Comparison of ENCODE assay signal across 9 cellular contexts in genomic region chr7:48154792-48155413, GRCh38. TPM values are rescaled to one million over a fixed set of nuclear protein-coding genes. Genes with fewer than 3 reads are reported as not detected.
DNase-seq lines count a peak whose midpoint lies in the region; ATAC-seq and TF ChIP-seq lines count a peak whose summit lies in the region.
"Had no signal": no experiment of that assay in that cellular context is flagged by ENCODE, and none has a peak within 500 bp of the region (broad histone marks: within the 10 kb centered on the region; RNA-seq: fewer than 3 reads in every experiment).

No MANE protein-coding gene starts in this region.

- no peaks in the 10 kb centered on the region for H3K4me1 ChIP-seq in breast epithelium
- peaks cover 19% of the 10 kb centered on the region for H3K4me1 ChIP-seq in SJSA1 (replicated peaks)
- no peaks in the 10 kb centered on the region for H3K4me1 ChIP-seq in colonic mucosa

- H3K36me3 ChIP-seq in breast epithelium (no peaks in the 10 kb centered on the region), SJSA1 (no peaks in the 10 kb centered on the region), colonic mucosa (no peaks in the 10 kb centered on the region)

- ATAC-seq in HG02759 (IDR thresholded peaks at IDR 0.05; ENCODE audit: unreplicated experiment) = peak; percentile 61

- H3K27me3 ChIP-seq in breast epithelium = no peaks in the 10 kb centered on the region
- H3K27me3 ChIP-seq in SJSA1 (replicated peaks) = no peaks in the 10 kb centered on the region
- no peaks in the 10 kb centered on the region for H3K27me3 ChIP-seq in colonic mucosa

- peak; percentile 59 for DNase-seq in MCF 10A (ENCODE audit: unreplicated experiment)
- no peak for DNase-seq in breast epithelium (ENCODE audit: low spot score in 2 of 2)
- peak; percentile 40 to 55 for DNase-seq in SJSA1 (ENCODE audit: low read depth in 1 of 2, low spot score in 2 of 2)
- peak; percentile 81 for DNase-seq in colonic mucosa
- peak; percentile 25 for DNase-seq in neural crest cell (ENCODE audit: low read depth, low spot score)
- DNase-seq in HuH-7.5 (ENCODE audit: low spot score) = no peak
- no peak for DNase-seq in coronary artery (ENCODE audit: low spot score)

- POLR2A ChIA-PET in MCF 10A (lab: Yijun Ruan, JAX) = interaction anchor here (0.6 to 0.8 kb wide), 3 partner anchors 17 to 503 kb away, joined by 3 read pairs; no protein-coding TSS in a partner anchor

- no TSS peak for BruUV-seq in MCF 10A (replicated peaks; lab: Mats Ljungman, UMichigan)

- CTCF ChIA-PET in MCF 10A (lab: Yijun Ruan, JAX) = interaction anchor here (0.6 to 8.3 kb wide), 42 partner anchors 8 to 329 kb away, joined by 3 to 149 read pairs (median 4); partner anchors contain the start of genes PKD1L1 and UPP1

- no peaks in the 10 kb centered on the region for H3K9me3 Mint-ChIP-seq in MCF 10A (ENCODE audit: unreplicated experiment)
- H3K9me3 Mint-ChIP-seq in neural crest cell = peaks cover 4% of the 10 kb centered on the region
- H3K9me3 Mint-ChIP-seq: stimulated activated naive CD8-positive, alpha-beta T cell treated with anti-CD3 and anti-CD28 coated beads, Interleukin-15, Interleukin-2, amounts not matched to agents 100 ng/mL and 50 ng/mL, for 24 hours had no signal

- intact Hi-C loops in MCF 10A (cut with micrococcal nuclease) (loop anchor here (1.0 to 10.0 kb wide), 5 partner anchors 45 to 890 kb away; no protein-coding TSS in a partner anchor), breast epithelium (cut with DNase I; ENCODE audit: low total_unique reads) (loop anchor here (10.0 kb wide), 1 partner anchor 850 kb away; no protein-coding TSS in a partner anchor), colonic mucosa (cut with DNase I) (loop anchor here (5.0 kb wide), 1 partner anchor 213 kb away; no protein-coding TSS in a partner anchor)

- H3K36me3 Mint-ChIP-seq in MCF 10A (ENCODE audit: insufficient read depth, unreplicated experiment) (no peaks in the 10 kb centered on the region), neural crest cell (ENCODE audit: low read depth) (no peaks in the 10 kb centered on the region)

- no peak for TF ChIP-seq POLR2A in breast epithelium (IDR thresholded peaks at IDR 0.05)

- H3K27ac Mint-ChIP-seq in MCF 10A (ENCODE audit: low read depth, unreplicated experiment) (no peak overlapping the region), neural crest cell (ENCODE audit: unreplicated experiment) (no peak overlapping the region)
- H3K27ac Mint-ChIP-seq: stimulated activated naive CD8-positive, alpha-beta T cell treated with anti-CD3 and anti-CD28 coated beads, Interleukin-15, Interleukin-2, amounts not matched to agents 100 ng/mL and 50 ng/mL, for 24 hours had no signal

- H3K27me3 Mint-ChIP-seq in MCF 10A (ENCODE audit: insufficient read depth, unreplicated experiment) = peaks cover 47% of the 10 kb centered on the region
- H3K27me3 Mint-ChIP-seq in neural crest cell (ENCODE audit: low read depth) = no peaks in the 10 kb centered on the region

- TF ChIP-seq CTCF in MCF 10A (IDR thresholded peaks at IDR 0.05; ENCODE audit: unreplicated experiment) = peak; percentile 79
- TF ChIP-seq CTCF in breast epithelium (IDR thresholded peaks at IDR 0.05) = no peak
- TF ChIP-seq CTCF in colonic mucosa (IDR thresholded peaks at IDR 0.05) = peak; percentile 54
- peak; percentile 76 for TF ChIP-seq CTCF in neural crest cell (conservative IDR thresholded peaks at IDR 0.05)
- TF ChIP-seq CTCF in coronary artery (IDR thresholded peaks at IDR 0.05) = no peak

- H3K4me3 Mint-ChIP-seq in MCF 10A (ENCODE audit: unreplicated experiment) (no peak overlapping the region), neural crest cell (no peak overlapping the region)
- H3K4me3 Mint-ChIP-seq: stimulated activated naive CD8-positive, alpha-beta T cell treated with anti-CD3 and anti-CD28 coated beads, Interleukin-15, Interleukin-2, amounts not matched to agents 100 ng/mL and 50 ng/mL, for 24 hours had no signal

- H3K9ac ChIP-seq in colonic mucosa (ENCODE audit: low read depth in 2 of 2, low read length in 2 of 2) = no peak overlapping the region

- no peak overlapping the region for H3K4me3 ChIP-seq in breast epithelium
- no peak overlapping the region for H3K4me3 ChIP-seq in SJSA1
- no peak overlapping the region for H3K4me3 ChIP-seq in colonic mucosa
- H3K4me3 ChIP-seq in coronary artery = no peak overlapping the region

- no peaks in the 10 kb centered on the region for H3K4me1 Mint-ChIP-seq in MCF 10A (ENCODE audit: insufficient read depth, unreplicated experiment)
- peaks cover 9% of the 10 kb centered on the region for H3K4me1 Mint-ChIP-seq in neural crest cell

- H3K9me3 ChIP-seq in breast epithelium (peaks cover 0 to 4% of the 10 kb centered on the region in 2 donors), SJSA1 (replicated peaks) (no peaks in the 10 kb centered on the region), colonic mucosa (no peaks in the 10 kb centered on the region)

- no peak overlapping the region for H3K27ac ChIP-seq in breast epithelium
- no peak overlapping the region for H3K27ac ChIP-seq in SJSA1
- H3K27ac ChIP-seq in colonic mucosa = no peak overlapping the region
- H3K27ac ChIP-seq in coronary artery = no peak overlapping the region

RNA-seq across cellular contexts. Expression of gene ABCA13, which starts 16.4 kb away (rescaled TPM):
- total RNA-seq in MCF 10A (2022) (0.20 and 0.30 TPM in 2 replicates), breast epithelium (under 1 TPM; under 0.01 to 0.29 (median under 0.01) TPM), colonic mucosa (1 to 10 TPM; 1.7 to 2.5 TPM), neural crest cell (0.75 and 0.89 TPM in 2 replicates)
- total RNA-seq in SJSA1 (2014; rRNA removed; shearing (Covaris generic)) = 4.5 and 6.7 TPM in 2 replicates

Comparison
In these comparisons a context has a peak if more than half of its experiments do, and no peak if none do; other contexts are left out.
1. DNase-seq: peak in MCF 10A (single experiment), SJSA1 (2 of 2), colonic mucosa (single experiment) and neural crest cell (single experiment); none in breast epithelium (0 of 2), HuH-7.5 (single experiment) and coronary artery (single experiment).
2. CTCF ChIP-seq: peak in MCF 10A (single experiment), colonic mucosa (single experiment) and neural crest cell (single experiment); none in breast epithelium (0 of 3) and coronary artery (single experiment).